ENCODE assay signal across 8 cellular contexts in the genomic region with DNA sequence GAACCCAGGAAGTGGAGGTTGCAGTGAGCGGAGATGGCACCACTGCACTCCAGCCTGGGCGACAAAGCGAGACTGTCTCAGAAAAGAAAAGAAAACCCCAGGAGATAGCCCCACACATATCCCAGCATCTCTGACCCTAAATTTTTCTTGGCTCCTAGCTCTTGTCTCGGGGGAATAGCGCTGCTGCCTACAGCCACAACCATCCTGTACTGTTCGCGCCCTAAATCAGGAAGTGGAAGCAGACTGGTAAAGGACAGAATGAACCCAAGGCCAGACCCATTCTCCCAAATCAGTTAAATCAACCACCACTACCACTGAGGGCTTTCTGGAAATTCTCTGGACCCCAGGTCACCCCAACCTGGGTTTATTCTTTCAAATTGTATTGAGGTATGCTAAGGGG. TPM values are rescaled to one million over a fixed set of nuclear protein-coding genes. Genes with fewer than 3 reads are reported as not detected.
DNase-seq lines count a peak whose midpoint lies in the region; ATAC-seq and TF ChIP-seq lines count a peak whose summit lies in the region.

No MANE protein-coding gene starts in this region.

- peaks cover 22% of the 10 kb centered on the region for H3F3A ChIP-seq in neural progenitor cell (ENCODE audit: low read depth)

- no peaks in the 10 kb centered on the region for H3K27me3 ChIP-seq in CD8-positive, alpha-beta memory T cell (ENCODE audit: insufficient read depth, low read length, poor library complexity, severe bottlenecking)
- no peaks in the 10 kb centered on the region for H3K27me3 ChIP-seq in neural progenitor cell

- H3K4me2 ChIP-seq in neural progenitor cell, result peak overlapping the region; percentile 100

- no peak overlapping the region for H2AFZ ChIP-seq in neural progenitor cell (replicated peaks)

- H4K20me1 ChIP-seq in neural progenitor cell (ENCODE audit: low read depth), result peaks cover 34% of the 10 kb centered on the region

- H3K27ac Mint-ChIP-seq in CD8-positive, alpha-beta memory T cell, result peak overlapping the region in 6 of 8 donors; percentile 46 to 96 (median 96)
- H3K27ac Mint-ChIP-seq in dendritic cell treated with granulocyte-macrophage colony-stimulating factor and Interleukin-4, amounts not matched to agents 40 ng/mL and 50 ng/mL, for 4 days, result peak overlapping the region; percentile 100
- peak overlapping the region; percentile 53 for H3K27ac Mint-ChIP-seq in neural progenitor cell

- H3K27me3 Mint-ChIP-seq in CD8-positive, alpha-beta memory T cell, result peaks cover 0 to 2% of the 10 kb centered on the region in 2 donors
- H3K27me3 Mint-ChIP-seq in dendritic cell treated with granulocyte-macrophage colony-stimulating factor and Interleukin-4, amounts not matched to agents 40 ng/mL and 50 ng/mL, for 4 days, result no peaks in the 10 kb centered on the region
- peaks cover 12% of the 10 kb centered on the region for H3K27me3 Mint-ChIP-seq in neural progenitor cell (ENCODE audit: insufficient read depth, low read depth)

- peak overlapping the region; percentile 97 for H3K27ac ChIP-seq in CD8-positive, alpha-beta memory T cell (ENCODE audit: low read depth, low read length)
- no peak overlapping the region for H3K27ac ChIP-seq in neural progenitor cell

- no peaks in the 10 kb centered on the region for H3K9me3 Mint-ChIP-seq in CD8-positive, alpha-beta memory T cell
- no peaks in the 10 kb centered on the region for H3K9me3 Mint-ChIP-seq in dendritic cell treated with granulocyte-macrophage colony-stimulating factor and Interleukin-4, amounts not matched to agents 40 ng/mL and 50 ng/mL, for 4 days
- H3K9me3 Mint-ChIP-seq in neural progenitor cell, result no peaks in the 10 kb centered on the region

- peaks cover 33% of the 10 kb centered on the region for H3K4me1 ChIP-seq in CD8-positive, alpha-beta memory T cell (ENCODE audit: insufficient read depth, low read length)
- H3K4me1 ChIP-seq in neural progenitor cell, result peaks cover 16% of the 10 kb centered on the region

- H3K36me3 Mint-ChIP-seq in CD8-positive, alpha-beta memory T cell, result peaks cover 0 to 50% (median 14%) of the 10 kb centered on the region in 3 donors
- peaks cover 80% of the 10 kb centered on the region for H3K36me3 Mint-ChIP-seq in dendritic cell treated with granulocyte-macrophage colony-stimulating factor and Interleukin-4, amounts not matched to agents 40 ng/mL and 50 ng/mL, for 4 days (ENCODE audit: low read depth)
- peaks cover 23% of the 10 kb centered on the region for H3K36me3 Mint-ChIP-seq in neural progenitor cell

- POLR2A ChIA-PET in CD8-positive, alpha-beta memory T cell (lab: Charles Lee), result interaction anchor here (2.5 kb wide), 1 partner anchor 10 kb away, joined by 16 read pairs; the partner anchor contains the start of gene PHF23

- no peak for DNase-seq in CD8-positive, alpha-beta memory T cell
- peak; percentile 23 for DNase-seq in NAMALWA (ENCODE audit: low spot score)
- no peak for DNase-seq in neural progenitor cell (ENCODE audit: low spot score)
- no peak for DNase-seq in AG20443 (ENCODE audit: low spot score)
- no peak for DNase-seq in cerebellar nuclear complex (lab: John Stamatoyannopoulos, UW)

- no peak overlapping the region for H3K9ac ChIP-seq in neural progenitor cell

- ATAC-seq in GM21529 (IDR thresholded peaks at IDR 0.05; ENCODE audit: unreplicated experiment) (no peak), GM21526 (IDR thresholded peaks at IDR 0.05; ENCODE audit: low FRiP score, unreplicated experiment) (no peak)

- intact Hi-C loops in dendritic cell treated with granulocyte-macrophage colony-stimulating factor and Interleukin-4, amounts not matched to agents 40 ng/mL and 50 ng/mL, for 4 days (cut with micrococcal nuclease), result loop anchor here (5.0 kb wide), 2 partner anchors 33 to 57 kb away; partner anchors contain the start of genes ACADVL, DLG4 and EIF5A

- peaks cover 41 to 55% (median 46%) of the 10 kb centered on the region in 3 donors for H3K4me1 Mint-ChIP-seq in CD8-positive, alpha-beta memory T cell
- peaks cover 59% of the 10 kb centered on the region for H3K4me1 Mint-ChIP-seq in dendritic cell treated with granulocyte-macrophage colony-stimulating factor and Interleukin-4, amounts not matched to agents 40 ng/mL and 50 ng/mL, for 4 days (ENCODE audit: low read depth)
- H3K4me1 Mint-ChIP-seq in neural progenitor cell, result peaks cover 34% of the 10 kb centered on the region

- peaks cover 24% of the 10 kb centered on the region for H3K36me3 ChIP-seq in CD8-positive, alpha-beta memory T cell (ENCODE audit: insufficient read depth, low read length)
- peaks cover 3% of the 10 kb centered on the region for H3K36me3 ChIP-seq in neural progenitor cell

- CTCF ChIA-PET in CD8-positive, alpha-beta memory T cell (lab: Charles Lee), result interaction anchor here (1.0 to 1.9 kb wide), 2 partner anchors 10 to 47 kb away, joined by 3 to 5 read pairs; no protein-coding TSS in a partner anchor

- H3K4me3 ChIP-seq in CD8-positive, alpha-beta memory T cell (ENCODE audit: low read length), result peak overlapping the region; percentile 68
- H3K4me3 ChIP-seq in neural progenitor cell, result peak overlapping the region; percentile 61

- TF ChIP-seq CTCF in neural progenitor cell (IDR thresholded peaks at IDR 0.05), result no peak

- H3K9me3 ChIP-seq in CD8-positive, alpha-beta memory T cell (ENCODE audit: low read length), result no peaks in the 10 kb centered on the region
- H3K9me3 ChIP-seq in neural progenitor cell (ENCODE audit: low read depth), result no peaks in the 10 kb centered on the region

- peaks cover 61% of the 10 kb centered on the region for H3K79me2 ChIP-seq in neural progenitor cell (ENCODE audit: low read depth)

- H3K4me3 Mint-ChIP-seq in CD8-positive, alpha-beta memory T cell, result peak overlapping the region; percentile 70 to 98 (median 93)
- peak overlapping the region; percentile 96 for H3K4me3 Mint-ChIP-seq in dendritic cell treated with granulocyte-macrophage colony-stimulating factor and Interleukin-4, amounts not matched to agents 40 ng/mL and 50 ng/mL, for 4 days
- H3K4me3 Mint-ChIP-seq in neural progenitor cell, result peak overlapping the region; percentile 89

RNA-seq across cellular contexts. Expression of gene CTDNEP1, which starts 1.7 kb away (rescaled TPM):
- 100 to 1,000 TPM; 224 to 240 TPM for total RNA-seq in CD8-positive, alpha-beta memory T cell
- polyA plus RNA-seq in CD8-positive, alpha-beta memory T cell, result 57.1 TPM
- 46.5 and 55.3 TPM in 2 replicates for total RNA-seq in neural progenitor cell (ENCODE audit: low replicate concordance)

RNA-seq across cellular contexts. Expression of gene ELP5, which starts 2.2 kb away (rescaled TPM):
- total RNA-seq in CD8-positive, alpha-beta memory T cell, result 100 to 1,000 TPM; 106 to 111 TPM
- 84.8 TPM for polyA plus RNA-seq in CD8-positive, alpha-beta memory T cell
- 17.5 and 42.2 TPM in 2 replicates for total RNA-seq in neural progenitor cell (ENCODE audit: low replicate concordance)

RNA-seq across cellular contexts. Expression of gene GABARAP, which starts 7.6 kb away (rescaled TPM):
- total RNA-seq in CD8-positive, alpha-beta memory T cell, result 100 to 1,000 TPM; 156 to 165 TPM
- polyA plus RNA-seq in CD8-positive, alpha-beta memory T cell, result 914 TPM
- total RNA-seq in neural progenitor cell (ENCODE audit: low replicate concordance), result 225 and 276 TPM in 2 replicates

RNA-seq across cellular contexts. Expression of gene PHF23, which starts 10.6 kb away (rescaled TPM):
- total RNA-seq in CD8-positive, alpha-beta memory T cell, result 10 to 100 TPM; 48.0 to 51.9 TPM
- polyA plus RNA-seq in CD8-positive, alpha-beta memory T cell, result 25.8 TPM
- 31.6 and 59.1 TPM in 2 replicates for total RNA-seq in neural progenitor cell (ENCODE audit: low replicate concordance)

RNA-seq across cellular contexts. Expression of gene CLDN7, which starts 12.4 kb away (rescaled TPM):
- total RNA-seq in CD8-positive, alpha-beta memory T cell, result 1 to 10 TPM in 1 of 2 experiments, under 1 TPM in 1; 0.63 to 1.1 TPM
- 2.1 TPM for polyA plus RNA-seq in CD8-positive, alpha-beta memory T cell
- total RNA-seq in neural progenitor cell (ENCODE audit: low replicate concordance), result 0.32 and 1.3 TPM in 2 replicates
